8 cellular contexts compared by ENCODE assay signal in the genomic region with DNA sequence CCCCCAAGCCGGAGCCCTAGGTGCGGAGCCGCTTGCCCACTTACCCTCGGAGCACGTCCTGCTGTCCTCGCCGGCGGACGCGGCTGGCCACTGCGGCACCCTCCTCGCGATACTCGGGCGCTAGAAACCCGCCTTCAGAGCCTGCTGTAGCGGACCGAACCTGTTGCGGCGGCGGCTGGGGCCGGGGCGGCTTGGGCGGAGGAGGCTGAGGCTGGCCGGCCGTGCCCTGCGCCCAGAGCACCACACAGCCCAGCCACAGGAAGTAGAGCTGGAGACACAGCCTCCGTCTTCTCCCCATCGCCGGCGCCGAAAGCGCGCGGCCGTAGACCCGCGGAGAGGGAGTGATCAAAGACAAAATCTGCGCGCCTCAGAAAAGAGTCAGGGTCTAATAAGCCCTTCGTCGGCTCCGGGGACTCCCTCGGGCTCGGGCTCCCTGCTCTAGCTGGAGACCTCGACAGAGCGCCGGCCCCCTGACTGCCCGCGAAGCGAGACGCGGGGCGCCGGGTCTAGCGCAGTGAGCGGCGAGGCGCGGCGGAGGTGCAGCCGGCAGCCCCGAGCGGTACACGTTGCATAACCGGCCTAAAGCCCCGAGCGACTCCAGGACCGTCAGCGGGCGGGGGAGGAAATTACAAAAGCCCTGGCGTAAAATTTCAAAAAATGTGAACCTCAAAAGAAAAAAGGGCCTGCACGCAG. TPM values are rescaled to one million over a fixed set of nuclear protein-coding genes. Genes with fewer than 3 reads are reported as not detected.
DNase-seq lines count a peak whose midpoint lies in the region; ATAC-seq and TF ChIP-seq lines count a peak whose summit lies in the region.

No MANE protein-coding gene starts in this region.

- H3K27me3 ChIP-seq in HUES6 (ENCODE audit: control insufficient read depth, insufficient read depth, low read length), result peaks cover 38% of the 10 kb centered on the region
- peaks cover 6% of the 10 kb centered on the region for H3K27me3 ChIP-seq in kidney epithelial cell (ENCODE audit: control insufficient read depth, insufficient read depth, low read length)
- no peaks in the 10 kb centered on the region for H3K27me3 ChIP-seq in thoracic aorta (replicated peaks; ENCODE audit: insufficient read depth)

- H3K4me3 Mint-ChIP-seq in MCF 10A (ENCODE audit: unreplicated experiment), result peak overlapping the region; percentile 79
- H3K4me3 Mint-ChIP-seq in activated CD8-positive, alpha-beta memory T cell treated with anti-CD3 and anti-CD28 coated beads, Interleukin-2, amount 10 ng/mL, durations not matched to agents 7 days and 5 days, result no peak overlapping the region
- H3K4me3 Mint-ChIP-seq in activated naive CD4-positive, alpha-beta T cell treated with anti-CD3 and anti-CD28 coated beads, Interleukin-2, amount 10 ng/mL, durations not matched to agents 7 days and 5 days, result no peak overlapping the region

- ATAC-seq in thoracic aorta (ENCODE audit: insufficient number of reproducible peaks, low FRiP score, low read depth), result no peak
- ATAC-seq in activated CD8-positive, alpha-beta memory T cell treated with anti-CD3 and anti-CD28 coated beads, Interleukin-2, amount 10 ng/mL, durations not matched to agents 7 days and 5 days, result no peak

- H3K4me1 Mint-ChIP-seq in MCF 10A (ENCODE audit: insufficient read depth, unreplicated experiment), result peaks cover 20% of the 10 kb centered on the region
- no peaks in the 10 kb centered on the region for H3K4me1 Mint-ChIP-seq in activated CD8-positive, alpha-beta memory T cell treated with anti-CD3 and anti-CD28 coated beads, Interleukin-2, amount 10 ng/mL, durations not matched to agents 7 days and 5 days
- H3K4me1 Mint-ChIP-seq in activated naive CD4-positive, alpha-beta T cell treated with anti-CD3 and anti-CD28 coated beads, Interleukin-2, amount 10 ng/mL, durations not matched to agents 7 days and 5 days, result no peaks in the 10 kb centered on the region

- H3K27me3 Mint-ChIP-seq in MCF 10A (ENCODE audit: insufficient read depth, unreplicated experiment), result no peaks in the 10 kb centered on the region
- peaks cover 30% of the 10 kb centered on the region for H3K27me3 Mint-ChIP-seq in activated CD8-positive, alpha-beta memory T cell treated with anti-CD3 and anti-CD28 coated beads, Interleukin-2, amount 10 ng/mL, durations not matched to agents 7 days and 5 days
- peaks cover 36% of the 10 kb centered on the region for H3K27me3 Mint-ChIP-seq in activated naive CD4-positive, alpha-beta T cell treated with anti-CD3 and anti-CD28 coated beads, Interleukin-2, amount 10 ng/mL, durations not matched to agents 7 days and 5 days

- H3K9me3 ChIP-seq in HUES6 (ENCODE audit: control insufficient read depth, insufficient read depth, low read depth, low read length), result no peaks in the 10 kb centered on the region
- no peaks in the 10 kb centered on the region for H3K9me3 ChIP-seq in thoracic aorta

- POLR2A ChIA-PET in MCF 10A (lab: Yijun Ruan, JAX), result interaction anchor here (0.6 to 2.1 kb wide), 10 partner anchors 11 to 155 kb away, joined by 3 to 6 read pairs (median 4); no protein-coding TSS in a partner anchor

- BruUV-seq in MCF 10A (replicated peaks; lab: Mats Ljungman, UMichigan), result TSS peak; percentile 24

- peak overlapping the region; percentile 26 for H3K27ac Mint-ChIP-seq in MCF 10A (ENCODE audit: low read depth, unreplicated experiment)
- no peak overlapping the region for H3K27ac Mint-ChIP-seq in activated CD8-positive, alpha-beta memory T cell treated with anti-CD3 and anti-CD28 coated beads, Interleukin-2, amount 10 ng/mL, durations not matched to agents 7 days and 5 days
- H3K27ac Mint-ChIP-seq in activated naive CD4-positive, alpha-beta T cell treated with anti-CD3 and anti-CD28 coated beads, Interleukin-2, amount 10 ng/mL, durations not matched to agents 7 days and 5 days, result no peak overlapping the region

- no peaks in the 10 kb centered on the region; the same call in 1 of the 2 replicates for H3K36me3 ChIP-seq in HUES6 (ENCODE audit: control insufficient read depth, insufficient read depth, low read length)
- no peaks in the 10 kb centered on the region for H3K36me3 ChIP-seq in kidney epithelial cell (ENCODE audit: control insufficient read depth, insufficient read depth, low read length)
- no peaks in the 10 kb centered on the region for H3K36me3 ChIP-seq in thoracic aorta

- DNase-seq in COR-L47 (lab: John Stamatoyannopoulos, UW), result peak; percentile 21
- DNase-seq in MCF 10A (ENCODE audit: unreplicated experiment), result peak; percentile 67
- DNase-seq in kidney epithelial cell (ENCODE audit: low read depth), result no peak
- DNase-seq in thoracic aorta (ENCODE audit: low spot score), result no peak
- DNase-seq in NCI-H2227 (lab: John Stamatoyannopoulos, UW; ENCODE audit: unreplicated experiment), result no peak
- DNase-seq in activated CD8-positive, alpha-beta memory T cell treated with anti-CD3 and anti-CD28 coated beads, Interleukin-2, amount 10 ng/mL, durations not matched to agents 7 days and 5 days, result no peak
- no peak for DNase-seq in activated naive CD4-positive, alpha-beta T cell treated with anti-CD3 and anti-CD28 coated beads, Interleukin-2, amount 10 ng/mL, durations not matched to agents 7 days and 5 days

- peak overlapping the region; percentile 58; the same call in 1 of the 2 replicates for H3K27ac ChIP-seq in HUES6 (ENCODE audit: low read depth, low read length)
- H3K27ac ChIP-seq in thoracic aorta, result peak overlapping the region in 1 of 2 donors; percentile 52

- H3K9ac ChIP-seq in HUES6 (ENCODE audit: low read length), result peak overlapping the region; percentile 80

- H3K4me1 ChIP-seq in HUES6 (ENCODE audit: control insufficient read depth, insufficient read depth, low read length) (no peaks in the 10 kb centered on the region; the same call in none of the 2 replicates), thoracic aorta (ENCODE audit: control insufficient read depth in 1 of 2, low read depth in 2 of 2) (peaks cover 0 to 18% of the 10 kb centered on the region in 2 donors)

- TF ChIP-seq CTCF in MCF 10A (IDR thresholded peaks at IDR 0.05; ENCODE audit: unreplicated experiment) (no peak), kidney epithelial cell (IDR thresholded peaks at IDR 0.05; ENCODE audit: insufficient read depth, low read length, poor library complexity, severe bottlenecking) (no peak), thoracic aorta (IDR thresholded peaks at IDR 0.05) (no peak)

- CTCF ChIA-PET in MCF 10A (lab: Yijun Ruan, JAX), result interaction anchor here (0.6 to 2.1 kb wide), 4 partner anchors 15 to 195 kb away, joined by 3 to 5 read pairs (median 4); no protein-coding TSS in a partner anchor
- CTCF ChIA-PET in activated CD8-positive, alpha-beta memory T cell treated with anti-CD3 and anti-CD28 coated beads, Interleukin-2, amount 10 ng/mL, durations not matched to agents 7 days and 5 days (lab: Charles Lee), result no interaction called here
- CTCF ChIA-PET in activated naive CD4-positive, alpha-beta T cell treated with anti-CD3 and anti-CD28 coated beads, Interleukin-2, amount 10 ng/mL, durations not matched to agents 7 days and 5 days (lab: Charles Lee), result no interaction called here

- peaks cover 5% of the 10 kb centered on the region for H3K36me3 Mint-ChIP-seq in MCF 10A (ENCODE audit: insufficient read depth, unreplicated experiment)
- peaks cover 3% of the 10 kb centered on the region for H3K36me3 Mint-ChIP-seq in activated CD8-positive, alpha-beta memory T cell treated with anti-CD3 and anti-CD28 coated beads, Interleukin-2, amount 10 ng/mL, durations not matched to agents 7 days and 5 days
- H3K36me3 Mint-ChIP-seq in activated naive CD4-positive, alpha-beta T cell treated with anti-CD3 and anti-CD28 coated beads, Interleukin-2, amount 10 ng/mL, durations not matched to agents 7 days and 5 days, result peaks cover 2% of the 10 kb centered on the region

- intact Hi-C loops in MCF 10A (cut with micrococcal nuclease), result loop anchor here (5.0 to 10.0 kb wide), 3 partner anchors 110 to 557 kb away; a partner anchor contains a TSS

- no peaks in the 10 kb centered on the region for H3K9me3 Mint-ChIP-seq in MCF 10A (ENCODE audit: unreplicated experiment)
- peaks cover 4% of the 10 kb centered on the region for H3K9me3 Mint-ChIP-seq in activated CD8-positive, alpha-beta memory T cell treated with anti-CD3 and anti-CD28 coated beads, Interleukin-2, amount 10 ng/mL, durations not matched to agents 7 days and 5 days (ENCODE audit: low read depth)
- H3K9me3 Mint-ChIP-seq in activated naive CD4-positive, alpha-beta T cell treated with anti-CD3 and anti-CD28 coated beads, Interleukin-2, amount 10 ng/mL, durations not matched to agents 7 days and 5 days, result no peaks in the 10 kb centered on the region

- H3K4me3 ChIP-seq in HUES6 (ENCODE audit: low read depth, low read length), result peak overlapping the region; percentile 77
- peak overlapping the region; percentile 55 for H3K4me3 ChIP-seq in kidney epithelial cell (ENCODE audit: low read depth, low read length)
- H3K4me3 ChIP-seq in thoracic aorta, result peak overlapping the region; percentile 81

RNA-seq across cellular contexts. Expression of a gene that starts 0.6 kb away (rescaled TPM):
- total RNA-seq in MCF 10A (2022) (193 and 236 TPM in 2 replicates), kidney epithelial cell (25.2 and 31.9 TPM in 2 replicates), thoracic aorta (1 to 10 TPM in 1 of 2 donors, under 1 TPM in 1; 0.68 to 5.8 TPM)
- not detected for total RNA-seq in activated CD8-positive, alpha-beta memory T cell treated with anti-CD3 and anti-CD28 coated beads, Interleukin-2, amount 10 ng/mL, durations not matched to agents 7 days and 5 days

Comparison
In these comparisons a context has a peak if more than half of its experiments do, and no peak if none do; other contexts are left out.
1. DNase-seq: peak in COR-L47 (single experiment) and MCF 10A (single experiment); none in kidney epithelial cell (single experiment), thoracic aorta (single experiment), NCI-H2227 (single experiment), activated CD8-positive, alpha-beta memory T cell treated with anti-CD3 and anti-CD28 coated beads, Interleukin-2, amount 10 ng/mL, durations not matched to agents 7 days and 5 days (single experiment) and activated naive CD4-positive, alpha-beta T cell treated with anti-CD3 and anti-CD28 coated beads, Interleukin-2, amount 10 ng/mL, durations not matched to agents 7 days and 5 days (single experiment).
2. Peak in every context shown above with its lines, with median percentiles within 50 percentile points of each other: H3K4me3 ChIP-seq.